Comparison of ENCODE assay signal across 8 cellular contexts in genomic region chr22:31343235-31344191, GRCh38. TPM values are rescaled to one million over a fixed set of nuclear protein-coding genes. Genes with fewer than 3 reads are reported as not detected.
DNase-seq lines count a peak whose midpoint lies in the region; ATAC-seq and TF ChIP-seq lines count a peak whose summit lies in the region.

No MANE protein-coding gene starts in this region.

- POLR2A ChIA-PET in HEK293T (lab: Yijun Ruan, JAX) = interaction anchor here (0.6 to 1.3 kb wide), 3 partner anchors 16 to 56 kb away, joined by 3 to 6 read pairs (median 3); partner anchors contain the start of gene DRG1

- TF ChIP-seq POLR2A in esophagus muscularis mucosa (IDR thresholded peaks at IDR 0.05; ENCODE audit: low read depth) = no peak

- intact Hi-C loops in esophagus muscularis mucosa (cut with DNase I) = loop anchor here (5.0 to 10.0 kb wide), 2 partner anchors 51 to 281 kb away; partner anchors contain the start of gene PIK3IP1

- H3K9me3 ChIP-seq in DOHH2 (ENCODE audit: control insufficient read depth, insufficient read depth, low read length) (no peaks in the 10 kb centered on the region), Karpas-422 (ENCODE audit: low read length) (no peaks in the 10 kb centered on the region), esophagus muscularis mucosa (no peaks in the 10 kb centered on the region)

- peaks cover 46% of the 10 kb centered on the region for H3K4me1 ChIP-seq in DOHH2 (ENCODE audit: control insufficient read depth, low read length)
- H3K4me1 ChIP-seq in Karpas-422 (ENCODE audit: low read length) = peaks cover 48% of the 10 kb centered on the region
- peaks cover 42 to 89% (median 67%) of the 10 kb centered on the region in 4 donors for H3K4me1 ChIP-seq in esophagus muscularis mucosa

- H2AFZ ChIP-seq in Karpas-422 (ENCODE audit: low read length) = no peak overlapping the region

- peak overlapping the region; percentile 74 for H3K4me3 Mint-ChIP-seq in osteocyte (ENCODE audit: unreplicated experiment)

- H3K4me1 Mint-ChIP-seq in osteocyte (ENCODE audit: unreplicated experiment) = peaks cover 51% of the 10 kb centered on the region

- peak overlapping the region; percentile 98 for H3K4me3 ChIP-seq in DOHH2 (ENCODE audit: low read length)
- peak overlapping the region; percentile 87 for H3K4me3 ChIP-seq in Karpas-422 (ENCODE audit: low read length)
- peak overlapping the region; percentile 4 to 79 (median 70) for H3K4me3 ChIP-seq in esophagus muscularis mucosa

- H3K9me2 ChIP-seq in DOHH2 (replicated peaks; ENCODE audit: control insufficient read depth, low read length) = no peaks in the 10 kb centered on the region
- no peaks in the 10 kb centered on the region for H3K9me2 ChIP-seq in Karpas-422 (replicated peaks; ENCODE audit: insufficient read depth, low read length)

- H4K20me1 ChIP-seq in DOHH2 (ENCODE audit: control insufficient read depth, insufficient read depth, low read depth, low read length) (peaks cover 30% of the 10 kb centered on the region), Karpas-422 (ENCODE audit: insufficient read depth, low read depth, low read length) (peaks cover 65% of the 10 kb centered on the region)

- 23% methylated on average over 17 of the region's 18 CpGs for WGBS in esophagus muscularis mucosa

- H3K4me2 ChIP-seq in DOHH2 (ENCODE audit: low read length) (peak overlapping the region; percentile 97), Karpas-422 (ENCODE audit: low read depth, low read length, poor library complexity, severe bottlenecking) (peak overlapping the region; percentile 98)

- peak; percentile 56 for DNase-seq in Karpas-422
- peak; percentile 42 to 59 for DNase-seq in activated CD4-positive, alpha-beta T cell treated with anti-CD3 and anti-CD28 coated beads, Interleukin-2, amount 50 U/mL, for 48 hours
- DNase-seq in esophagus muscularis mucosa (ENCODE audit: extremely low spot score) = no peak
- no peak for DNase-seq in osteocyte (ENCODE audit: extremely low spot score, unreplicated experiment)
- DNase-seq in HEK293T (ENCODE audit: extremely low spot score) = no peak
- DNase-seq in HuH-7.5 (ENCODE audit: low spot score) = no peak

- H3K27ac Mint-ChIP-seq in osteocyte (ENCODE audit: unreplicated experiment) = peak overlapping the region; percentile 75

- TF ChIP-seq CTCF in DOHH2 (IDR thresholded peaks at IDR 0.05; ENCODE audit: low read depth, low read length, poor library complexity, severe bottlenecking) (no peak), esophagus muscularis mucosa (IDR thresholded peaks at IDR 0.05) (no peak), osteocyte (IDR thresholded peaks at IDR 0.05) (no peak)

- H3K27me3 Mint-ChIP-seq in osteocyte (ENCODE audit: unreplicated experiment) = no peaks in the 10 kb centered on the region

- no peaks in the 10 kb centered on the region for H3K27me3 ChIP-seq in DOHH2 (ENCODE audit: control insufficient read depth, low read length)
- no peaks in the 10 kb centered on the region for H3K27me3 ChIP-seq in Karpas-422 (ENCODE audit: low read length)
- no peaks in the 10 kb centered on the region for H3K27me3 ChIP-seq in esophagus muscularis mucosa

- ATAC-seq in GM18858 (IDR thresholded peaks at IDR 0.05; ENCODE audit: unreplicated experiment) = no peak

- H3K36me3 Mint-ChIP-seq in osteocyte (ENCODE audit: unreplicated experiment) = peaks cover 19% of the 10 kb centered on the region

- H3K9ac ChIP-seq in Karpas-422 (ENCODE audit: low read length) = peak overlapping the region; percentile 95

- H3K79me2 ChIP-seq in DOHH2 (ENCODE audit: control insufficient read depth, low read length) (peaks cover 78% of the 10 kb centered on the region), Karpas-422 (ENCODE audit: low read length) (peaks cover 71% of the 10 kb centered on the region)

- peaks cover 77% of the 10 kb centered on the region for H3K36me3 ChIP-seq in DOHH2 (ENCODE audit: control insufficient read depth, low read length)
- H3K36me3 ChIP-seq in Karpas-422 (ENCODE audit: insufficient read depth, low read length) = peaks cover 50% of the 10 kb centered on the region
- peaks cover 3 to 51% (median 46%) of the 10 kb centered on the region in 4 donors for H3K36me3 ChIP-seq in esophagus muscularis mucosa

- CTCF ChIA-PET in HEK293T (lab: Yijun Ruan, JAX) = interaction anchor here (0.6 kb wide), 1 partner anchor 300 kb away, joined by 3 read pairs; no protein-coding TSS in a partner anchor

- TF ChIP-seq EP300 in esophagus muscularis mucosa (IDR thresholded peaks at IDR 0.05) = no peak

- H3K9me3 Mint-ChIP-seq in osteocyte (ENCODE audit: unreplicated experiment) = no peaks in the 10 kb centered on the region

- peak overlapping the region; percentile 66 for H3K27ac ChIP-seq in DOHH2 (ENCODE audit: low read depth, low read length)
- H3K27ac ChIP-seq in Karpas-422 (ENCODE audit: low read length) = peak overlapping the region; percentile 82
- peak overlapping the region; percentile 82 to 88 (median 86) for H3K27ac ChIP-seq in esophagus muscularis mucosa (replicated peaks in 1 of 4)

- H3F3A ChIP-seq in DOHH2 (ENCODE audit: control insufficient read depth, insufficient read depth) = peaks cover 5% of the 10 kb centered on the region; the same call in 1 of the 2 replicates

TF ChIP-seq in HEK293T, 16 proteins besides CTCF, POLR2A, EP300 and RAD21:
- TF ChIP-seq FOXM1 (IDR thresholded peaks at IDR 0.05; ENCODE audit: borderline replicate concordance) = no peak
- TF ChIP-seq BHLHE40 (IDR thresholded peaks at IDR 0.05; ENCODE audit: borderline replicate concordance) = no peak
- no peak for TF ChIP-seq TARDBP (IDR thresholded peaks at IDR 0.05)

RNA-seq across cellular contexts. Expression of gene PATZ1, which starts 2.6 kb away (rescaled TPM):
- 65.4 and 87.4 TPM in 2 replicates for total RNA-seq in Karpas-422 (2014; rRNA removed; shearing (Covaris generic); ENCODE audit: low replicate concordance)
- total RNA-seq in esophagus muscularis mucosa = 10 to 100 TPM; 12.9 to 20.6 (median 17.0) TPM
- 27.6 and 29.0 TPM in 2 replicates for total RNA-seq in osteocyte

RNA-seq across cellular contexts. Expression of gene PIK3IP1, which starts 51.2 kb away (rescaled TPM):
- total RNA-seq in Karpas-422 (2014; rRNA removed; shearing (Covaris generic); ENCODE audit: low replicate concordance) = 17.9 and 25.3 TPM in 2 replicates
- total RNA-seq in esophagus muscularis mucosa (10 to 100 TPM; 34.5 to 49.1 (median 39.8) TPM), osteocyte (10.3 and 13.0 TPM in 2 replicates)

RNA-seq across cellular contexts. Expression of gene DRG1, which starts 55.9 kb away (rescaled TPM):
- 48.7 and 55.2 TPM in 2 replicates for total RNA-seq in Karpas-422 (2014; rRNA removed; shearing (Covaris generic); ENCODE audit: low replicate concordance)
- total RNA-seq in esophagus muscularis mucosa (10 to 100 TPM; 38.3 to 61.0 (median 53.0) TPM), osteocyte (49.2 and 69.4 TPM in 2 replicates)

Comparison
In these comparisons a context has a peak if more than half of its experiments do, and no peak if none do; other contexts are left out.
1. DNase-seq: peak in Karpas-422 (single experiment) and activated CD4-positive, alpha-beta T cell treated with anti-CD3 and anti-CD28 coated beads, Interleukin-2, amount 50 U/mL, for 48 hours (2 of 2); none in esophagus muscularis mucosa (single experiment), osteocyte (single experiment), HEK293T (single experiment) and HuH-7.5 (single experiment).
2. Peak in every context shown above with its lines, with median percentiles within 50 percentile points of each other: H3K27ac ChIP-seq and H3K4me3 ChIP-seq.